In genomic region chr3:64188810-64189560, GRCh38 we compare ENCODE assay signal across 7 cellular contexts. TPM values are rescaled to one million over a fixed set of nuclear protein-coding genes. Genes with fewer than 3 reads are reported as not detected.
DNase-seq lines count a peak whose midpoint lies in the region; ATAC-seq and TF ChIP-seq lines count a peak whose summit lies in the region.

No MANE protein-coding gene starts in this region.

- H3K4me3 Mint-ChIP-seq in type B pancreatic cell, result no peak overlapping the region

- H3K9me3 Mint-ChIP-seq in type B pancreatic cell, result no peaks in the 10 kb centered on the region

- H3K27me3 Mint-ChIP-seq in type B pancreatic cell, result no peaks in the 10 kb centered on the region

- peaks cover 21% of the 10 kb centered on the region for H3K36me3 Mint-ChIP-seq in type B pancreatic cell

- H3K4me1 Mint-ChIP-seq in type B pancreatic cell (ENCODE audit: unreplicated experiment), result peaks cover 48% of the 10 kb centered on the region

- H3K36me3 ChIP-seq in MG63, result no peaks in the 10 kb centered on the region

- H3K9me3 ChIP-seq in MG63, result no peaks in the 10 kb centered on the region

- no peaks in the 10 kb centered on the region for H3K27me3 ChIP-seq in MG63

- peak; percentile 45 for DNase-seq in MG63
- DNase-seq in dermis blood vessel endothelial cell, result peak; percentile 90
- DNase-seq in lung microvascular endothelial cell (ENCODE audit: low read depth in 2 of 2), result peak; percentile 8 to 97
- DNase-seq in type B pancreatic cell (ENCODE audit: extremely low spot score, unreplicated experiment), result no peak
- no peak for DNase-seq in NOMO-1 treated with dmso at 0.1 percent for 144 hours (lab: John Stamatoyannopoulos, UW; ENCODE audit: unreplicated experiment)
- DNase-seq in NCI-H2196 (lab: John Stamatoyannopoulos, UW; ENCODE audit: unreplicated experiment), result no peak

- no peak for ATAC-seq in HG03108 (IDR thresholded peaks at IDR 0.05; ENCODE audit: unreplicated experiment)

- H3K27ac Mint-ChIP-seq in type B pancreatic cell, result peak overlapping the region; percentile 61

- TF ChIP-seq CTCF in type B pancreatic cell (conservative IDR thresholded peaks at IDR 0.05), result no peak

- H3K4me3 ChIP-seq in MG63, result no peak overlapping the region

RNA-seq across cellular contexts. Expression of gene PRICKLE2, which starts 36.3 kb away (rescaled TPM):
- total RNA-seq in MG63 (2014; rRNA removed; shearing (Covaris generic); ENCODE audit: low replicate concordance), result 0.40 TPM in 1 of 2 replicates, not detected in the other
- 2.5 and 3.2 TPM in 2 replicates for total RNA-seq in dermis blood vessel endothelial cell
- 1.6 and 2.6 TPM in 2 replicates for total RNA-seq in lung microvascular endothelial cell
- total RNA-seq in type B pancreatic cell (ENCODE audit: low replicate concordance), result 10.0 and 23.6 TPM in 2 replicates

Comparison
In these comparisons a context has a peak if more than half of its experiments do, and no peak if none do; other contexts are left out.
1. DNase-seq: peak in MG63 (single experiment), dermis blood vessel endothelial cell (single experiment) and lung microvascular endothelial cell (2 of 2); none in type B pancreatic cell (single experiment), NOMO-1 treated with dmso at 0.1 percent for 144 hours (single experiment) and NCI-H2196 (single experiment).